Comparison of ENCODE assay signal across 13 cellular contexts in genomic region chr2:25473758-25474335, GRCh38.
DNase-seq lines count a peak whose midpoint lies in the region; ATAC-seq, FAIRE-seq and TF ChIP-seq lines count a peak whose summit lies in the region.
"Had no signal": no experiment of that assay in that cellular context is flagged by ENCODE, and none has a peak within 500 bp of the region (broad histone marks: within the 10 kb centered on the region; RNA-seq: fewer than 3 reads in every experiment).

No MANE protein-coding gene starts in this region.

- H3K4me1 ChIP-seq in gastrocnemius medialis: no peaks in the 10 kb centered on the region
- H3K4me1 ChIP-seq: adrenal gland had no signal

- intact Hi-C loops in left ventricle myocardium superior (cut with micrococcal nuclease): no loop called here
- intact Hi-C loops in gastrocnemius medialis (cut with DNase I; ENCODE audit: low total_unique reads): no loop called here

- FAIRE-seq in RCC 7860 (lab: Jason Lieb, UNC): peak; percentile 73
- FAIRE-seq: frontal cortex had no signal

- no peak for TF ChIP-seq POLR2A in gastrocnemius medialis (IDR thresholded peaks at IDR 0.05)

- H3K36me3 ChIP-seq in gastrocnemius medialis: no peaks in the 10 kb centered on the region
- H3K36me3 ChIP-seq: adrenal gland had no signal

- no peak overlapping the region for H3K27ac ChIP-seq in gastrocnemius medialis
- H3K27ac ChIP-seq: adrenal gland had no signal

- in situ Hi-C loops in gastrocnemius medialis (cut with MboI; ENCODE audit: low sequenced_read_pairs in 4 of 4): no loop called here

- H3K27me3 ChIP-seq in gastrocnemius medialis: no peaks in the 10 kb centered on the region
- H3K27me3 ChIP-seq: adrenal gland had no signal

- no peak for TF ChIP-seq CTCF in AG09319 (IDR thresholded peaks at IDR 0.05; ENCODE audit: low read depth, low read length)
- TF ChIP-seq CTCF in gastrocnemius medialis (IDR thresholded peaks at IDR 0.05 in 4 of 5, conservative IDR thresholded peaks at IDR 0.05 in 1 of 5): no peak

- no peak for ATAC-seq in left ventricle myocardium superior
- no peak for ATAC-seq in GM18520 (IDR thresholded peaks at IDR 0.05; ENCODE audit: unreplicated experiment)
- no peak for ATAC-seq in gastrocnemius medialis
- ATAC-seq in GM19023 (IDR thresholded peaks at IDR 0.05; ENCODE audit: unreplicated experiment): no peak
- no peak for ATAC-seq in GM21528 (IDR thresholded peaks at IDR 0.05; ENCODE audit: low FRiP score, unreplicated experiment)
- ATAC-seq: GM23338; naive thymus-derived CD8-positive, alpha-beta T cell had no signal

- no peaks in the 10 kb centered on the region for H3K9me3 ChIP-seq in gastrocnemius medialis
- H3K9me3 ChIP-seq: adrenal gland had no signal

- no peak overlapping the region for H3K4me3 ChIP-seq in gastrocnemius medialis
- H3K4me3 ChIP-seq: adrenal gland, GM23338 had no signal

- DNase-seq in AG09319 (ENCODE audit: extremely low read depth, low read depth): peak; percentile 32
- DNase-seq in LoVo (ENCODE audit: low spot score): peak; percentile 54
- peak; percentile 45 for DNase-seq in RCC 7860 (ENCODE audit: low spot score)
- peak; percentile 42 for DNase-seq in left ventricle myocardium superior
- DNase-seq in gastrocnemius medialis: no peak
- DNase-seq: activated CD4-positive, alpha-beta T cell treated with anti-CD3 and anti-CD28 coated beads for 1 hour; naive thymus-derived CD8-positive, alpha-beta T cell had no signal

Comparison
In these comparisons a context has a peak if more than half of its experiments do, and no peak if none do; other contexts are left out.
1. DNase-seq: peak in AG09319 (single experiment), LoVo (single experiment), RCC 7860 (single experiment) and left ventricle myocardium superior (single experiment); none in gastrocnemius medialis (0 of 2).